19 cellular contexts compared by ENCODE assay signal in the genomic region with DNA sequence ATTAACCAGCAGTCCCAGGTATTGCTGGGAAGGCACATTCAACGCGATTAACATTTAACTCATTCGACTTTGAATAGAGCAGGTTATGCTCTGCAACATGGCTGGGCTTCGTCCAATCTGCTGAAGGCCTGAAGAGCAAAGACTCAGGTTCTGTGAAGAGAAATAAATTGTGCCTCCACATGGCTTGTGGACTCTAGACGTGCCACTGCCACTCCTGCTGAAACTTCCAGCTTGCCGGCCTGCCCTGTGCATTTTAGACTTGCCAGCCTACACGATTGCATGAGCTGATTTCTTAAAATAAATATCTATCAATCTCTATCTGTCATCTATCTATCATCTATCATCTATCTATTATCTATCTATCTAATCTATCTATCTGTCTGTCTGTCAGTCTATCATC.
DNase-seq lines count a peak whose midpoint lies in the region; ATAC-seq and TF ChIP-seq lines count a peak whose summit lies in the region.
"Had no signal": no experiment of that assay in that cellular context is flagged by ENCODE, and none has a peak within 500 bp of the region (broad histone marks: within the 10 kb centered on the region; RNA-seq: fewer than 3 reads in every experiment).

No MANE protein-coding gene starts in this region.

- no peak overlapping the region for H2AK5ac ChIP-seq in neuronal stem cell (ENCODE audit: low read depth, low read length)

- no peak overlapping the region for H2BK12ac ChIP-seq in neuronal stem cell (ENCODE audit: low read length)

- H3K36me3 ChIP-seq in DND-41 (ENCODE audit: insufficient read depth, low read length) (no peaks in the 10 kb centered on the region), neuronal stem cell (replicated peaks in 1 of 2; ENCODE audit: control insufficient read depth in 2 of 2, insufficient read depth in 2 of 2, low read length in 2 of 2) (no peaks in the 10 kb centered on the region)

- no peak overlapping the region for H3K14ac ChIP-seq in neuronal stem cell (ENCODE audit: low read length)

- H3K27me3 Mint-ChIP-seq in activated T-cell treated with anti-CD3 and anti-CD28 coated beads, Interleukin-2, amount 50 U/mL, for 24 hours: no peaks in the 10 kb centered on the region
- H3K27me3 Mint-ChIP-seq in activated T-cell treated with anti-CD3 and anti-CD28 coated beads, Interleukin-2, amount 50 U/mL, for 72 hours (ENCODE audit: low read depth): no peaks in the 10 kb centered on the region

- H3K18ac ChIP-seq in neuronal stem cell (ENCODE audit: low read length): no peak overlapping the region

- no peaks in the 10 kb centered on the region for H3K36me3 Mint-ChIP-seq in activated T-cell treated with anti-CD3 and anti-CD28 coated beads, Interleukin-2, amount 50 U/mL, for 24 hours (ENCODE audit: low read depth)
- no peaks in the 10 kb centered on the region for H3K36me3 Mint-ChIP-seq in activated T-cell treated with anti-CD3 and anti-CD28 coated beads, Interleukin-2, amount 50 U/mL, for 72 hours (ENCODE audit: insufficient read depth in 2 of 2)

- peak overlapping the region; percentile 48; the same call in 1 of the 2 replicates for H3K27ac ChIP-seq in DND-41 (ENCODE audit: low read length)
- H3K27ac ChIP-seq in substantia nigra (ENCODE audit: low read depth, low read length, poor library complexity, severe bottlenecking): peak overlapping the region; percentile 63
- no peak overlapping the region for H3K27ac ChIP-seq in neuronal stem cell (replicated peaks; ENCODE audit: low read length)
- H3K27ac ChIP-seq: 22Rv1, KMS-11, PC-9 had no signal

- H4K91ac ChIP-seq in neuronal stem cell (ENCODE audit: low read depth, low read length, poor library complexity): no peak overlapping the region

- H3K27ac Mint-ChIP-seq in activated T-cell treated with anti-CD3 and anti-CD28 coated beads, Interleukin-2, amount 50 U/mL, for 24 hours: peak overlapping the region; percentile 16
- H3K27ac Mint-ChIP-seq in activated T-cell treated with anti-CD3 and anti-CD28 coated beads, Interleukin-2, amount 50 U/mL, for 72 hours: no peak overlapping the region
- H3K27ac Mint-ChIP-seq: B cell, HFFc6 had no signal

- H3K4ac ChIP-seq in neuronal stem cell (ENCODE audit: low read length): no peak overlapping the region

- TF ChIP-seq CTCF in DND-41 (IDR thresholded peaks at IDR 0.05; ENCODE audit: borderline replicate concordance, extremely low read depth, low read length, poor library complexity, severe bottlenecking): no peak

- no peak for ATAC-seq in activated T-cell treated with anti-CD3 and anti-CD28 coated beads, Interleukin-2, amount 50 U/mL, for 72 hours (replicated peaks in 1 of 2)
- ATAC-seq in DND-41 (ENCODE audit: insufficient read depth, low read depth) (no peak), GM21619 (IDR thresholded peaks at IDR 0.05; ENCODE audit: unreplicated experiment) (no peak), HG02973 (IDR thresholded peaks at IDR 0.05; ENCODE audit: unreplicated experiment) (no peak)
- ATAC-seq: GM12878 had no signal

- no peak overlapping the region for H3K23ac ChIP-seq in neuronal stem cell (ENCODE audit: low read depth, low read length, poor library complexity)

- H3K9me3 ChIP-seq in DND-41 (ENCODE audit: insufficient read depth, low read length, severe bottlenecking) (no peaks in the 10 kb centered on the region), neuronal stem cell (replicated peaks in 1 of 2; ENCODE audit: control insufficient read depth in 2 of 2, insufficient read depth in 1 of 2, low read depth in 1 of 2, low read length in 2 of 2) (no peaks in the 10 kb centered on the region)

- H3K9ac ChIP-seq in DND-41 (ENCODE audit: low read depth, low read length): no peak overlapping the region
- no peak overlapping the region for H3K9ac ChIP-seq in neuronal stem cell (ENCODE audit: low read depth, low read length, poor library complexity)
- H3K9ac ChIP-seq: KMS-11 had no signal

- no peak overlapping the region for H2BK120ac ChIP-seq in neuronal stem cell (ENCODE audit: low read depth, low read length)

- no CpG with 5 or more reads among the region's 7 CpGs for WGBS in neuronal stem cell (ENCODE audit: extremely low coverage in 2 of 2, insufficient read length in 2 of 2, insufficient replicate concordance in 1 of 2), 2 donors

- H3K4me1 Mint-ChIP-seq in activated T-cell treated with anti-CD3 and anti-CD28 coated beads, Interleukin-2, amount 50 U/mL, for 24 hours (ENCODE audit: low read depth): peaks cover 16% of the 10 kb centered on the region
- H3K4me1 Mint-ChIP-seq in activated T-cell treated with anti-CD3 and anti-CD28 coated beads, Interleukin-2, amount 50 U/mL, for 72 hours (ENCODE audit: low read depth): peaks cover 19% of the 10 kb centered on the region
- H3K4me1 Mint-ChIP-seq: B cell had no signal

- no peak overlapping the region for H4K8ac ChIP-seq in neuronal stem cell (ENCODE audit: low read depth, low read length)

- no peaks in the 10 kb centered on the region for H4K20me1 ChIP-seq in DND-41 (ENCODE audit: insufficient read depth, low read length)

- H3K4me1 ChIP-seq in DND-41 (ENCODE audit: insufficient read depth, low read length) (peaks cover 18% of the 10 kb centered on the region), neuronal stem cell (ENCODE audit: control insufficient read depth in 2 of 2, insufficient read depth in 1 of 2, low read depth in 1 of 2, low read length in 2 of 2) (peaks cover 0 to 8% of the 10 kb centered on the region in 2 donors)

- no peaks in the 10 kb centered on the region for H3K79me1 ChIP-seq in neuronal stem cell (ENCODE audit: low read depth, low read length)

- no peak overlapping the region for H2BK5ac ChIP-seq in neuronal stem cell (ENCODE audit: low read length)

- H3K4me3 Mint-ChIP-seq in activated T-cell treated with anti-CD3 and anti-CD28 coated beads, Interleukin-2, amount 50 U/mL, for 24 hours: no peak overlapping the region
- no peak overlapping the region for H3K4me3 Mint-ChIP-seq in activated T-cell treated with anti-CD3 and anti-CD28 coated beads, Interleukin-2, amount 50 U/mL, for 72 hours
- H3K4me3 Mint-ChIP-seq: B cell, HFFc6 had no signal

- peak overlapping the region; percentile 20; the same call in 1 of the 2 replicates for H3K4me2 ChIP-seq in DND-41 (ENCODE audit: insufficient read depth, low read length)
- H3K4me2 ChIP-seq in neuronal stem cell (ENCODE audit: insufficient read depth, low read length, poor library complexity, severe bottlenecking): no peak overlapping the region
- H3K4me2 ChIP-seq: KMS-11, PC-9 had no signal

- DNase-seq in activated T-cell treated with anti-CD3 and anti-CD28 coated beads, Interleukin-2, amount 50 U/mL, for 24 hours: no peak
- no peak for DNase-seq in activated T-cell treated with anti-CD3 and anti-CD28 coated beads, Interleukin-2, amount 50 U/mL, for 72 hours
- DNase-seq in DND-41 (no peak), left kidney (ENCODE audit: low read depth, low spot score) (peak; percentile 33), substantia nigra (lab: John Stamatoyannopoulos, UW) (no peak), neuronal stem cell (ENCODE audit: low spot score) (no peak)
- DNase-seq: GDM1, HFFc6, NCI-H1048, NCI-H1436 treated with DMSO at 0.1 percent for 48 hours, NCI-H2081, NCI-H510A treated with DMSO at 0.1 percent for 48 hours, PC-9 had no signal

- H3K4me3 ChIP-seq in DND-41 (ENCODE audit: low read depth in 1 of 2, low read length in 2 of 2): no peak overlapping the region
- no peak overlapping the region for H3K4me3 ChIP-seq in neuronal stem cell (ENCODE audit: low read length in 2 of 2)
- H3K4me3 ChIP-seq: GM12878, PC-9 had no signal

- H3K9me3 Mint-ChIP-seq in activated T-cell treated with anti-CD3 and anti-CD28 coated beads, Interleukin-2, amount 50 U/mL, for 24 hours: no peaks in the 10 kb centered on the region
- H3K9me3 Mint-ChIP-seq in activated T-cell treated with anti-CD3 and anti-CD28 coated beads, Interleukin-2, amount 50 U/mL, for 72 hours: no peaks in the 10 kb centered on the region
- H3K9me3 Mint-ChIP-seq: HFFc6 had no signal

- H3K27me3 ChIP-seq in DND-41 (ENCODE audit: insufficient read depth, low read length, poor library complexity): no peaks in the 10 kb centered on the region
- peaks cover 0 to 41% (median 0%) of the 10 kb centered on the region in 3 experiments for H3K27me3 ChIP-seq in neuronal stem cell (ENCODE audit: control insufficient read depth in 3 of 3, insufficient read depth in 3 of 3, low read depth in 1 of 3, low read length in 3 of 3)

- no peak overlapping the region for H2BK15ac ChIP-seq in neuronal stem cell (ENCODE audit: low read length)

- no peaks in the 10 kb centered on the region for H3K79me2 ChIP-seq in DND-41 (ENCODE audit: insufficient read depth, low read length)

- 0 out of 2 replicates have a peak overlapping the region, but pooled peaks have one; percentile 38 for H2AFZ ChIP-seq in DND-41 (ENCODE audit: low read depth, low read length)
- no peak overlapping the region for H2AFZ ChIP-seq in neuronal stem cell (ENCODE audit: low read length)
- H2AFZ ChIP-seq: PC-9 had no signal
